Comparison of ENCODE assay signal across 20 cellular contexts in the genomic region with DNA sequence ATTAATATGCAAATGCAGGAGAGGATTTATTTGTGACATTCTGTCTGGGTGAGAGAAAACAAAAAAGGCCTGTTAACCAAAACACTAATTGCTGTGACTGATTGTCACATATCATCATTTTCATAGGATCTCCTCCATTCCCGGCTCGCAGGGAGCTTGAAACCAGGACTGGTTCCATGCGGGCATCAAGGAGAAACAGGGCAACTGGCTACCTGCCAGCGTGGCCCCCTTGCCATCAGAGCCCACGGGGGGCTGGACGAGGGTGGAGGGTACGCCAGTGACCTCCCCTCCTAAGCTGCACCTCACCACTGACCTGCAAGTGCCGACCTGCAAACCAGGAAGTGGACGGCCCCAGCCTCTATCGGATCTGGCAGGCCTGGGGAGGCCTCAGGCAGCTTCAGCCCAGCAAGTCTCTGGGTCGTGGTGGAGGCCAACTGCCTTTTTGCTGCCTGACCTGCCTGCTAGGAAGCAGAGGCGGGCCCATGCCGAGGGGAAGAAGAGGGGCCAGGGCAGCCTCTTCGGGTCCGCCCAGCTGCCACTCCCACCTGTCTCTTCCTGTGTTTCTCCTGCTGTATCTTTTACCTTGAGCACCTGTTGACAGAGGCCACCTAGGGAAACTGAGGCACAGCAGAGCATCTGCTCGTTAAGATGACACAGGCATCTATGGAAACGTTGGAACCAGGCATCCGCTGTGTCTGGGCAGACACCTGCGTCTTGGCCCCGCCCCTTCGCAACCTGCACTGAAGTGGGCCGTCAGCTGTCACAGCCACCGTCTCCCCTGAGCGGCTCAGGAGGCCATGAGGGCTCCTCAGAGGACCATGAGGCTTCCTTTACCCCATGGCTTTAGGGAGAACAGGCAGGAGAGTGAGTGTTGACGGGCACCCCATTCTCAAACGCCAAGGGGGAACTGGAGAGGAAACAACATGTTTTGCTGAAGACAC.
DNase-seq lines count a peak whose midpoint lies in the region; ATAC-seq, FAIRE-seq and TF ChIP-seq lines count a peak whose summit lies in the region.
"Had no signal": no experiment of that assay in that cellular context is flagged by ENCODE, and none has a peak within 500 bp of the region (broad histone marks: within the 10 kb centered on the region; RNA-seq: fewer than 3 reads in every experiment).

No MANE protein-coding gene starts in this region.

- H3K27me3 ChIP-seq in IMR-90 (ENCODE audit: control insufficient read depth, insufficient read depth, low read length) = peaks cover 56% of the 10 kb centered on the region
- H3K27me3 ChIP-seq in lung (ENCODE audit: control insufficient read depth, insufficient read depth) = no peaks in the 10 kb centered on the region
- no peaks in the 10 kb centered on the region for H3K27me3 ChIP-seq in upper lobe of right lung
- H3K27me3 ChIP-seq: gastroesophageal sphincter had no signal

- peak overlapping the region; percentile 4 for H3K27ac Mint-ChIP-seq in activated B cell treated with CpG ODN at 0.5 μM for 24 hours
- no peak overlapping the region for H3K27ac Mint-ChIP-seq in CD14-positive monocyte
- H3K27ac Mint-ChIP-seq: progenitor cell of endocrine pancreas had no signal

- no peak overlapping the region for H2BK5ac ChIP-seq in IMR-90 (ENCODE audit: low read depth, low read length, poor library complexity, severe bottlenecking)

- CTCF ChIA-PET in IMR-90 (lab: Yijun Ruan, JAX) (interaction anchor here (0.7 kb wide), 1 partner anchor 208 kb away, joined by 3 read pairs; no protein-coding TSS in a partner anchor), activated B cell treated with CpG ODN at 0.5 μM for 24 hours (lab: Charles Lee) (no interaction called here)

- peak overlapping the region; percentile 43 for H2AFZ ChIP-seq in IMR-90 (replicated peaks; ENCODE audit: low read length, poor library complexity)

- no peak overlapping the region for H3K9ac ChIP-seq in IMR-90 (ENCODE audit: low read depth, low read length)

- H3K4me1 ChIP-seq in IMR-90 (ENCODE audit: control insufficient read depth, insufficient read depth, low read length) (peaks cover 8% of the 10 kb centered on the region; the same call in 1 of the 2 replicates), lung (ENCODE audit: control insufficient read depth in 2 of 2, insufficient read depth in 2 of 2, low read length in 2 of 2) (peaks cover 0 to 34% of the 10 kb centered on the region in 2 donors), upper lobe of right lung (peaks cover 11% of the 10 kb centered on the region)

- H3K56ac ChIP-seq in IMR-90 (ENCODE audit: extremely low read depth, insufficient read depth, low read length) = no peak overlapping the region

- no peak overlapping the region for H3K23ac ChIP-seq in IMR-90 (ENCODE audit: low read depth, low read length)

- no peak overlapping the region for H2BK20ac ChIP-seq in IMR-90 (ENCODE audit: low read depth, low read length)

- H4K91ac ChIP-seq in IMR-90 (ENCODE audit: insufficient read depth, low read depth, low read length) = no peak overlapping the region

- H3K9me3 Mint-ChIP-seq in activated B cell treated with CpG ODN at 0.5 μM for 24 hours = no peaks in the 10 kb centered on the region
- H3K9me3 Mint-ChIP-seq in CD14-positive monocyte = no peaks in the 10 kb centered on the region
- H3K9me3 Mint-ChIP-seq: CD8-positive, alpha-beta memory T cell had no signal

- H3K36me3 Mint-ChIP-seq in activated B cell treated with CpG ODN at 0.5 μM for 24 hours (ENCODE audit: low read depth) (no peaks in the 10 kb centered on the region), CD14-positive monocyte (no peaks in the 10 kb centered on the region)
- H3K36me3 Mint-ChIP-seq: CD8-positive, alpha-beta memory T cell had no signal

- H4K8ac ChIP-seq in IMR-90 (ENCODE audit: low read depth in 2 of 2, low read length in 2 of 2) = no peak overlapping the region

- WGBS in IMR-90 (ENCODE audit: extremely low coverage in 2 of 2, insufficient read length in 1 of 2), 2 experiments = 55% methylated on average over 6 of the region's 26 CpGs; no CpG with 5 or more reads in 1 of the 2 experiments
- WGBS in lung, 2 donors = 70 to 77% methylated on average over 26 of the region's 26 CpGs

- intact Hi-C loops in IMR-90 (cut with micrococcal nuclease) = no loop called here
- intact Hi-C loops in activated B cell treated with CpG ODN at 0.5 μM for 24 hours (cut with micrococcal nuclease) = no loop called here
- intact Hi-C loops in upper lobe of right lung (cut with DNase I) = no loop called here
- intact Hi-C loops in CD14-positive monocyte (cut with micrococcal nuclease) = no loop called here

- H3K27me3 Mint-ChIP-seq in activated B cell treated with CpG ODN at 0.5 μM for 24 hours (peaks cover 2% of the 10 kb centered on the region), CD14-positive monocyte (ENCODE audit: low read depth in 3 of 3) (peaks cover 0 to 7% (median 6%) of the 10 kb centered on the region in 3 donors)

- in situ Hi-C loops in IMR-90 (cut with MboI; ENCODE audit: low sequenced_read_pairs) = no loop called here

- TF ChIP-seq CTCF in IMR-90 (conservative IDR thresholded peaks at IDR 0.05; ENCODE audit: low read depth, low read length) (no peak), activated B cell treated with CpG ODN at 0.5 μM for 24 hours (IDR thresholded peaks at IDR 0.05) (no peak), lung (IDR thresholded peaks at IDR 0.05; ENCODE audit: control extremely low read depth, extremely low read depth) (no peak), upper lobe of right lung (IDR thresholded peaks at IDR 0.05) (no peak), CD14-positive monocyte (IDR thresholded peaks at IDR 0.05) (no peak)

- H3K4me3 ChIP-seq in IMR-90 (ENCODE audit: insufficient read depth, low read depth, low read length) (no peak overlapping the region), lung (no peak overlapping the region), upper lobe of right lung (no peak overlapping the region)
- H3K4me3 ChIP-seq: gastroesophageal sphincter, spleen had no signal

- no peak for TF ChIP-seq POLR2A in IMR-90 (IDR thresholded peaks at IDR 0.05; ENCODE audit: low read depth, low read length)

- H2BK15ac ChIP-seq in IMR-90 (ENCODE audit: low read depth, low read length) = no peak overlapping the region

- no peaks in the 10 kb centered on the region for H4K20me1 ChIP-seq in IMR-90 (ENCODE audit: insufficient read depth, low read length)

- H3K4me3 Mint-ChIP-seq in activated B cell treated with CpG ODN at 0.5 μM for 24 hours (no peak overlapping the region), CD14-positive monocyte (no peak overlapping the region)
- H3K4me3 Mint-ChIP-seq: CD8-positive, alpha-beta memory T cell had no signal

- H3K18ac ChIP-seq in IMR-90 (ENCODE audit: low read depth, low read length) = no peak overlapping the region

- H3K36me3 ChIP-seq in IMR-90 (ENCODE audit: control insufficient read depth, insufficient read depth, low read length) (no peaks in the 10 kb centered on the region), lung (ENCODE audit: control insufficient read depth in 2 of 2, insufficient read depth in 2 of 2, low read length in 2 of 2) (no peaks in the 10 kb centered on the region), upper lobe of right lung (no peaks in the 10 kb centered on the region)
- H3K36me3 ChIP-seq: gastroesophageal sphincter, spleen had no signal

- no peak overlapping the region for H2BK120ac ChIP-seq in IMR-90 (ENCODE audit: low read depth, low read length)

- POLR2A ChIA-PET in IMR-90 (lab: Charles Lee; ENCODE audit: unreplicated experiment) (no interaction called here), activated B cell treated with CpG ODN at 0.5 μM for 24 hours (lab: Charles Lee) (no interaction called here)

- H2AK9ac ChIP-seq in IMR-90 (replicated peaks; ENCODE audit: low read depth, low read length, poor library complexity) = no peak overlapping the region

- H3K9me3 ChIP-seq in IMR-90 (ENCODE audit: control insufficient read depth, insufficient read depth, low read length) (no peaks in the 10 kb centered on the region), lung (ENCODE audit: control insufficient read depth in 2 of 2, insufficient read depth in 1 of 2, low read length in 1 of 2) (no peaks in the 10 kb centered on the region), upper lobe of right lung (no peaks in the 10 kb centered on the region)
- H3K9me3 ChIP-seq: gastroesophageal sphincter, spleen had no signal

- no peaks in the 10 kb centered on the region for H3K79me1 ChIP-seq in IMR-90 (ENCODE audit: low read depth in 1 of 2, low read length in 2 of 2)

- H4K5ac ChIP-seq in IMR-90 (ENCODE audit: low read depth, low read length) = no peak overlapping the region

- no TSS peak for BruUV-seq in IMR-90 (replicated peaks; lab: Mats Ljungman, UMichigan)

- TF ChIP-seq RAD21 in IMR-90 (IDR thresholded peaks at IDR 0.05; ENCODE audit: low read length) = no peak

- no peak overlapping the region for H3K14ac ChIP-seq in IMR-90 (replicated peaks; ENCODE audit: low read depth, low read length)

- dilution Hi-C loops in IMR-90 (cut with HindIII; ENCODE audit: low sequenced_read_pairs, unreplicated experiment) = no loop called here

- no peak for FAIRE-seq in frontal cortex (lab: Jason Lieb, UNC)

- H3K27ac ChIP-seq in IMR-90 (ENCODE audit: insufficient read depth, low read length) (no peak overlapping the region), lung (ENCODE audit: low read depth in 1 of 2, low read length in 1 of 2) (peak overlapping the region; percentile 15 to 91), upper lobe of right lung (no peak overlapping the region)
- H3K27ac ChIP-seq: gastroesophageal sphincter, spleen had no signal

- H3K4me2 ChIP-seq in IMR-90 (ENCODE audit: low read depth, low read length) = no peak overlapping the region

- ATAC-seq in IMR-90 (ENCODE audit: low read depth) (no peak), activated B cell treated with CpG ODN at 0.5 μM for 24 hours (ENCODE audit: low read depth) (no peak), lung (ENCODE audit: insufficient read depth, low FRiP score) (no peak), upper lobe of right lung (no peak), GM21619 (IDR thresholded peaks at IDR 0.05; ENCODE audit: unreplicated experiment) (no peak)
- ATAC-seq: gastroesophageal sphincter, HCT116 had no signal

- no peaks in the 10 kb centered on the region for H3K9me1 ChIP-seq in IMR-90 (ENCODE audit: insufficient read depth, low read length)

- peak; percentile 17 for DNase-seq in DMS53 treated with DMSO at 0.1 percent for 48 hours (lab: John Stamatoyannopoulos, UW; ENCODE audit: unreplicated experiment)
- no peak for DNase-seq in IMR-90
- DNase-seq in activated B cell treated with CpG ODN at 0.5 μM for 24 hours = no peak
- no peak for DNase-seq in lung (ENCODE audit: low spot score)
- no peak for DNase-seq in upper lobe of right lung
- DNase-seq in CD14-positive monocyte (ENCODE audit: low spot score) = no peak
- DNase-seq in frontal cortex (ENCODE audit: low spot score in 2 of 2) = no peak
- DNase-seq: activated CD4-positive, alpha-beta T cell treated with anti-CD3 and anti-CD28 coated beads, Interleukin-2, amount 50 U/mL, for 4 hours; activated gamma-delta T cell treated with Interleukin-2 at 50 U/mL for 16 hours; amygdala; CD8-positive, alpha-beta memory T cell; NCI-H1105; NCI-H69; SIG-M5; spleen; stimulated activated CD4-positive, alpha-beta T cell treated with anti-CD3 and anti-CD28 coated beads, Interleukin-4, amount 100 ng/mL, for 4 hours had no signal

- no peak overlapping the region for H2AK5ac ChIP-seq in IMR-90 (ENCODE audit: low read depth, low read length)

- H3K4me1 Mint-ChIP-seq in activated B cell treated with CpG ODN at 0.5 μM for 24 hours (no peaks in the 10 kb centered on the region), CD14-positive monocyte (no peaks in the 10 kb centered on the region)
- H3K4me1 Mint-ChIP-seq: CD8-positive, alpha-beta memory T cell had no signal

- no peak overlapping the region for H3K4ac ChIP-seq in IMR-90 (ENCODE audit: low read depth, low read length)

Comparison
In these comparisons a context has a peak if more than half of its experiments do, and no peak if none do; other contexts are left out.
1. H3K27ac ChIP-seq: peak in lung (2 of 2); none in IMR-90 (single experiment) and upper lobe of right lung (single experiment).